In genomic region chr5:67111779-67112178, GRCh38 we compare ENCODE assay signal across 3 cellular contexts.
"Had no signal": no experiment of that assay in that cellular context is flagged by ENCODE, and none has a peak within 500 bp of the region (broad histone marks: within the 10 kb centered on the region; RNA-seq: fewer than 3 reads in every experiment).

No MANE protein-coding gene starts in this region.

- DNase-seq: H9, HCEC 1CT had no signal

- H3K4me2 ChIP-seq: GM23338 had no signal

- ATAC-seq: GM23338 had no signal

- H2AFZ ChIP-seq: GM23338 had no signal

- H3K4me3 ChIP-seq: GM23338 had no signal
